Comparison of ENCODE assay signal across 9 cellular contexts in the genomic region with DNA sequence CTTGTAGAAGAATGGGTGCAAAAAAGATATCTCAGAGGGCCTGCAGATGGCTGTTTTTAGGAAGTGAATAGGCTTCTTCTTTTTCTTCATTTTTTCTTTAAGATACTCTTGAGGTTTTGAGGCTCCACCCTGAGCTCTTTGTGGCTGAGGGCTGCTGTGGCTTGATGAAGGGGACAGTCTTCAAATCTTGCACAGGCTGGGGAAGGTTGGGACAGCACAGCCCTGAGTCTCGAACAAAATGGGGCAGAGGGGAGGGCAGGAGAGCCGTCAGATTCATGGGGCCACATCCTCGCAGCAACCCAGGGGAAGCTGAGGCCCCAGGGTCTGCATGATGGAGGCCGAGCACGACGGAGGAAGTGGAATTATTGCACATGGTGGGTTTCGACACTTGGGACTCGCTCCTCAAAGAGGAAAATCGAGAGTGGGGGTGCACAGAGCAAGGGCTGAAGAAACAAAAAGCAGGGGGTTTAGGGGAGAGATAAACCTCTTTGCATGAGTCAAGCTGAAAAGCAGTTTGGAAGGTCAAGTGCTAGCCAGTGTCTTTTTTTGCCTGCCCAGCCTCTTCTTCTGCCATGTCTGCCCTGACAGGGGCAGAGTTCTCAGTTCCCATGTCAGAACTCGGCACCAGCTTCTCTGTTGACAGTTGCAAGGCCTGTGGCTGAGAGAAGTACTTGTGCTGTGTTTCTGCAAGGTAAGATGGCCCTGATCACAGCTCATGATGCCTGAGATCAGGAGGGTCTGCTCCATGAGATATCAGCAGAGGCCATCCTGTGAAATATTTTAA. TPM values are rescaled to one million over a fixed set of nuclear protein-coding genes. Genes with fewer than 3 reads are reported as not detected.
DNase-seq lines count a peak whose midpoint lies in the region; ATAC-seq and TF ChIP-seq lines count a peak whose summit lies in the region.
"Had no signal": no experiment of that assay in that cellular context is flagged by ENCODE, and none has a peak within 500 bp of the region (broad histone marks: within the 10 kb centered on the region; RNA-seq: fewer than 3 reads in every experiment).

No MANE protein-coding gene starts in this region.

- peaks cover 17% of the 10 kb centered on the region for H3K4me1 ChIP-seq in osteoblast (ENCODE audit: insufficient read depth, low read length)

- ATAC-seq in left ventricle myocardium superior (peak; percentile 6), left cardiac atrium (no peak), T-cell (replicated peaks in 1 of 4) (peak; percentile 34 to 62 (median 50))

- H3K36me3 Mint-ChIP-seq in T-cell (peaks cover 8% of the 10 kb centered on the region), glutamatergic neuron (ENCODE audit: unreplicated experiment) (no peaks in the 10 kb centered on the region), type B pancreatic cell (peaks cover 4% of the 10 kb centered on the region)

- no peak overlapping the region for H3K4me3 ChIP-seq in osteoblast (ENCODE audit: insufficient read depth, low read length)

- no peak overlapping the region for H3K27ac ChIP-seq in osteoblast (ENCODE audit: low read depth, low read length)

- TF ChIP-seq CTCF in glutamatergic neuron (IDR thresholded peaks at IDR 0.05; ENCODE audit: partially characterized antibody, unreplicated experiment) = no peak
- no peak for TF ChIP-seq CTCF in type B pancreatic cell (conservative IDR thresholded peaks at IDR 0.05)
- TF ChIP-seq CTCF in osteoblast (IDR thresholded peaks at IDR 0.05; ENCODE audit: extremely low read depth, low read depth, low read length) = no peak

- H3K27me3 Mint-ChIP-seq in T-cell (no peaks in the 10 kb centered on the region), glutamatergic neuron (ENCODE audit: unreplicated experiment) (peaks cover 9% of the 10 kb centered on the region), type B pancreatic cell (no peaks in the 10 kb centered on the region)

- H3K4me1 Mint-ChIP-seq in T-cell (peaks cover 92 to 93% (median 93%) of the 10 kb centered on the region in 3 donors), glutamatergic neuron (ENCODE audit: low read depth, unreplicated experiment) (peaks cover 6% of the 10 kb centered on the region), type B pancreatic cell (ENCODE audit: unreplicated experiment) (peaks cover 43% of the 10 kb centered on the region)

- no peaks in the 10 kb centered on the region for H3K27me3 ChIP-seq in osteoblast (ENCODE audit: insufficient read depth, low read length)

- peaks cover 12% of the 10 kb centered on the region for H4K20me1 ChIP-seq in osteoblast (ENCODE audit: insufficient read depth, low read length)

- CTCF ChIA-PET in T-cell (lab: Charles Lee) = interaction anchor here (0.5 to 3.2 kb wide), 10 partner anchors 10 to 52 kb away, joined by 3 to 29 read pairs (median 6); partner anchors contain the start of gene INPP4A (in 1 of the 2)

- POLR2A ChIA-PET in T-cell (lab: Charles Lee) = interaction anchor here (0.5 to 2.4 kb wide), 10 partner anchors 8 to 221 kb away, joined by 3 to 9 read pairs (median 6); no protein-coding TSS in a partner anchor

- no peak for DNase-seq in left ventricle myocardium superior
- no peak for DNase-seq in left cardiac atrium
- DNase-seq in T-cell = peak in 9 of 34 experiments; percentile 30 to 55 (median 51)
- no peak for DNase-seq in glutamatergic neuron
- DNase-seq in type B pancreatic cell (ENCODE audit: extremely low spot score, unreplicated experiment) = no peak
- no peak for DNase-seq in osteoblast (ENCODE audit: insufficient read length, low spot score, missing footprints)
- no peak for DNase-seq in NCI-H2081 (lab: John Stamatoyannopoulos, UW)
- no peak for DNase-seq in kidney glomerular epithelial cell (lab: John Stamatoyannopoulos, UW)
- DNase-seq: activated CD4-positive, CD25-positive, alpha-beta regulatory T cell had no signal

- H2AFZ ChIP-seq in osteoblast (ENCODE audit: low read length) = no peak overlapping the region

- H3K9me3 Mint-ChIP-seq in T-cell (no peaks in the 10 kb centered on the region), glutamatergic neuron (ENCODE audit: unreplicated experiment) (peaks cover 2% of the 10 kb centered on the region), type B pancreatic cell (no peaks in the 10 kb centered on the region)

- H3K27ac Mint-ChIP-seq in T-cell = peak overlapping the region; percentile 95 to 98
- peak overlapping the region; percentile 48 for H3K27ac Mint-ChIP-seq in glutamatergic neuron (ENCODE audit: unreplicated experiment)
- peak overlapping the region; percentile 5 for H3K27ac Mint-ChIP-seq in type B pancreatic cell

- H3K9me3 ChIP-seq in osteoblast (ENCODE audit: low read depth, low read length) = no peaks in the 10 kb centered on the region

- no peaks in the 10 kb centered on the region for H3K36me3 ChIP-seq in osteoblast (ENCODE audit: insufficient read depth, low read length)

- peak overlapping the region; percentile 78 to 79 (median 78) for H3K4me3 Mint-ChIP-seq in T-cell
- H3K4me3 Mint-ChIP-seq in glutamatergic neuron (ENCODE audit: unreplicated experiment) = no peak overlapping the region
- H3K4me3 Mint-ChIP-seq in type B pancreatic cell = no peak overlapping the region

- intact Hi-C loops in left ventricle myocardium superior (cut with micrococcal nuclease) = no loop called here
- intact Hi-C loops in left cardiac atrium (cut with DNase I) = no loop called here

- peaks cover 44% of the 10 kb centered on the region for H3K79me2 ChIP-seq in osteoblast (ENCODE audit: insufficient read depth, low read length)

- H3K4me2 ChIP-seq in osteoblast (ENCODE audit: insufficient read depth, low read length) = no peak overlapping the region

RNA-seq across cellular contexts. Expression of gene INPP4A, which starts 19.5 kb away (rescaled TPM):
- 16.3 TPM for total RNA-seq in left ventricle myocardium superior
- 10 to 100 TPM; 14.6 to 19.5 TPM for total RNA-seq in left cardiac atrium
- 100 to 1,000 TPM; 126 to 153 (median 136) TPM for total RNA-seq in T-cell
- 54.5 TPM for total RNA-seq in glutamatergic neuron (ENCODE audit: unreplicated experiment)
- 29.5 and 37.6 TPM in 2 replicates for total RNA-seq in type B pancreatic cell (ENCODE audit: low replicate concordance)
- total RNA-seq in osteoblast = 25.7 and 25.9 TPM in 2 replicates

Comparison
In these comparisons a context has a peak if more than half of its experiments do, and no peak if none do; other contexts are left out.
1. ATAC-seq: peak in left ventricle myocardium superior (single experiment) and T-cell (4 of 4); none in left cardiac atrium (0 of 2).
2. H3K27ac Mint-ChIP-seq: peak in every context shown above with its lines; median percentile 96 in T-cell; 48 in glutamatergic neuron; 5 in type B pancreatic cell.
3. H3K4me3 Mint-ChIP-seq: peak in T-cell (3 of 3); none in glutamatergic neuron (single experiment) and type B pancreatic cell (single experiment).